In genomic region chr20:58855506-58856314, GRCh38 we compare ENCODE assay signal across 12 cellular contexts. TPM values are rescaled to one million over a fixed set of nuclear protein-coding genes. Genes with fewer than 3 reads are reported as not detected.
DNase-seq lines count a peak whose midpoint lies in the region; ATAC-seq, FAIRE-seq and TF ChIP-seq lines count a peak whose summit lies in the region.
"Had no signal": no experiment of that assay in that cellular context is flagged by ENCODE, and none has a peak within 500 bp of the region (broad histone marks: within the 10 kb centered on the region; RNA-seq: fewer than 3 reads in every experiment).

No MANE protein-coding gene starts in this region.

- FAIRE-seq in bronchial epithelial cell (lab: Jason Lieb, UNC) = no peak

- no peak for DNase-seq in CD4-positive, CD25-positive, alpha-beta regulatory T cell
- DNase-seq in HFFc6 = no peak
- peak; percentile 46 for DNase-seq in bronchial epithelial cell (ENCODE audit: low read depth)
- no peak for DNase-seq in middle frontal gyrus (ENCODE audit: extremely low spot score, low spot score)
- no peak for DNase-seq in NCI-H446 treated with DMSO at 0.1 percent for 48 hours (lab: John Stamatoyannopoulos, UW)
- DNase-seq in stimulated activated naive CD4-positive, alpha-beta T cell treated with Interleukin-2 at 50 U/mL for 16 hours (lab: John Stamatoyannopoulos, UW) = no peak
- DNase-seq: activated naive CD4-positive, alpha-beta T cell; heart right ventricle; NCI-H146 had no signal

- TF ChIP-seq CTCF in HFFc6 (IDR thresholded peaks at IDR 0.05) = no peak
- TF ChIP-seq CTCF in bronchial epithelial cell (IDR thresholded peaks at IDR 0.05; ENCODE audit: insufficient read depth, low read length, severe bottlenecking) = no peak

- no peak for ATAC-seq in CD4-positive, CD25-positive, alpha-beta regulatory T cell (ENCODE audit: low read depth in 2 of 2)
- no peak for ATAC-seq in GM21825 (IDR thresholded peaks at IDR 0.05; ENCODE audit: unreplicated experiment)
- ATAC-seq: heart right ventricle had no signal

- peaks cover 14% of the 10 kb centered on the region for H3K27me3 ChIP-seq in CD4-positive, CD25-positive, alpha-beta regulatory T cell (ENCODE audit: control insufficient read depth, insufficient read depth, low read length)
- H3K27me3 ChIP-seq in bronchial epithelial cell (ENCODE audit: control insufficient read depth, insufficient read depth, low read length) = peaks cover 9% of the 10 kb centered on the region

- no peak overlapping the region for H3K27ac ChIP-seq in CD4-positive, CD25-positive, alpha-beta regulatory T cell (ENCODE audit: insufficient read depth, low read length, poor library complexity, severe bottlenecking)
- no peak overlapping the region for H3K27ac ChIP-seq in mesodermal cell (ENCODE audit: low read depth, low read length, severe bottlenecking)
- H3K27ac ChIP-seq: heart right ventricle had no signal

- WGBS in mesodermal cell (ENCODE audit: insufficient coverage in 2 of 2), 2 experiments = 42 to 61% methylated on average over 48 to 50 of the region's 55 CpGs

- no peak overlapping the region for H3K4me3 ChIP-seq in CD4-positive, CD25-positive, alpha-beta regulatory T cell (ENCODE audit: low read depth, low read length)
- H3K4me3 ChIP-seq in bronchial epithelial cell (ENCODE audit: low read depth, low read length) (peak overlapping the region; percentile 26), mesodermal cell (ENCODE audit: extremely low read depth, insufficient read depth, low read length, poor library complexity, severe bottlenecking) (peak overlapping the region; percentile 8)

- H3K36me3 ChIP-seq in CD4-positive, CD25-positive, alpha-beta regulatory T cell (ENCODE audit: control insufficient read depth, insufficient read depth, low read length) = no peaks in the 10 kb centered on the region
- H3K36me3 ChIP-seq in bronchial epithelial cell (ENCODE audit: control insufficient read depth, insufficient read depth, low read length) (no peaks in the 10 kb centered on the region), mesodermal cell (ENCODE audit: control insufficient read depth, insufficient read depth, low read length) (no peaks in the 10 kb centered on the region)
- H3K36me3 ChIP-seq: heart right ventricle had no signal

- H3K4me1 Mint-ChIP-seq in CD4-positive, CD25-positive, alpha-beta regulatory T cell = peaks cover 0 to 30% (median 6%) of the 10 kb centered on the region in 4 donors
- peaks cover 8% of the 10 kb centered on the region for H3K4me1 Mint-ChIP-seq in HFFc6 (ENCODE audit: low read depth)

- no peaks in the 10 kb centered on the region for H3K9me3 ChIP-seq in CD4-positive, CD25-positive, alpha-beta regulatory T cell (ENCODE audit: control insufficient read depth in 2 of 2, low read length in 2 of 2)
- no peaks in the 10 kb centered on the region for H3K9me3 ChIP-seq in mesodermal cell (ENCODE audit: control insufficient read depth, low read length)
- H3K9me3 ChIP-seq: heart right ventricle had no signal

- H3K4me1 ChIP-seq in CD4-positive, CD25-positive, alpha-beta regulatory T cell (ENCODE audit: control insufficient read depth, insufficient read depth, low read length, poor library complexity, severe bottlenecking) = peaks cover 39% of the 10 kb centered on the region
- H3K4me1 ChIP-seq in mesodermal cell (ENCODE audit: control insufficient read depth, insufficient read depth, low read length, poor library complexity, severe bottlenecking) = no peaks in the 10 kb centered on the region

- no peak overlapping the region for H3K27ac Mint-ChIP-seq in CD4-positive, CD25-positive, alpha-beta regulatory T cell
- no peak overlapping the region for H3K27ac Mint-ChIP-seq in HFFc6
- H3K27ac Mint-ChIP-seq: dendritic cell treated with granulocyte-macrophage colony-stimulating factor and Interleukin-4, amounts not matched to agents 40 ng/mL and 50 ng/mL, for 4 days had no signal

- H3K27me3 Mint-ChIP-seq in CD4-positive, CD25-positive, alpha-beta regulatory T cell = peaks cover 66% of the 10 kb centered on the region
- peaks cover 37% of the 10 kb centered on the region for H3K27me3 Mint-ChIP-seq in HFFc6 (ENCODE audit: insufficient read depth)

- H3K4me3 Mint-ChIP-seq in CD4-positive, CD25-positive, alpha-beta regulatory T cell = peak overlapping the region; percentile 57 to 68 (median 60)
- H3K4me3 Mint-ChIP-seq in HFFc6 = peak overlapping the region; percentile 22; the same call in 1 of the 2 replicates
- H3K4me3 Mint-ChIP-seq: dendritic cell treated with granulocyte-macrophage colony-stimulating factor and Interleukin-4, amounts not matched to agents 40 ng/mL and 50 ng/mL, for 4 days had no signal

- H3K36me3 Mint-ChIP-seq in CD4-positive, CD25-positive, alpha-beta regulatory T cell = no peaks in the 10 kb centered on the region
- H3K36me3 Mint-ChIP-seq in HFFc6 (ENCODE audit: low read depth) = no peaks in the 10 kb centered on the region

- H3K9me3 Mint-ChIP-seq in CD4-positive, CD25-positive, alpha-beta regulatory T cell = peaks cover 0 to 3% (median 0%) of the 10 kb centered on the region in 7 donors
- H3K9me3 Mint-ChIP-seq in HFFc6 = peaks cover 9% of the 10 kb centered on the region; the same call in 1 of the 2 replicates

RNA-seq across cellular contexts. Expression of gene GNAS, which starts 3.2 kb away (rescaled TPM):
- total RNA-seq in CD4-positive, CD25-positive, alpha-beta regulatory T cell = 890 TPM
- 100 to 1,000 TPM; 127 to 171 (median 154) TPM for polyA plus RNA-seq in CD4-positive, CD25-positive, alpha-beta regulatory T cell
- 1,000 to 10,000 TPM in 2 of 6 experiments, 100 to 1,000 TPM in 4; 820 to 1,032 (median 914) TPM for total RNA-seq in HFFc6 (2021; fragmentation: NEBNext Ultra II Directional; extraction: Animal tissue kit (Norgen Biotek cat#: 25700))
- total RNA-seq in bronchial epithelial cell = 279 and 385 TPM in 2 replicates
- polyA plus RNA-seq in mesodermal cell (2013, experiment 1 of 2) = 1,889 TPM
- 1,868 TPM for polyA plus RNA-seq in mesodermal cell (2013, experiment 2 of 2)

RNA-seq across cellular contexts. Expression of gene GNAS-AS1, which starts 5.0 kb away (rescaled TPM):
- 0.54 TPM for total RNA-seq in CD4-positive, CD25-positive, alpha-beta regulatory T cell
- polyA plus RNA-seq in CD4-positive, CD25-positive, alpha-beta regulatory T cell = not detected
- 1 to 10 TPM; 1.0 to 1.5 (median 1.3) TPM for total RNA-seq in HFFc6 (2021; fragmentation: NEBNext Ultra II Directional; extraction: Animal tissue kit (Norgen Biotek cat#: 25700))
- 0.13 and 1.3 TPM in 2 replicates for total RNA-seq in bronchial epithelial cell
- polyA plus RNA-seq in mesodermal cell (2013, experiment 1 of 2) = 2.2 TPM
- polyA plus RNA-seq in mesodermal cell (2013, experiment 2 of 2) = 2.0 TPM
